ENCODE assay signal across 12 cellular contexts in genomic region chr11:101553891-101554292, GRCh38. TPM values are rescaled to one million over a fixed set of nuclear protein-coding genes. Genes with fewer than 3 reads are reported as not detected.
DNase-seq lines count a peak whose midpoint lies in the region; ATAC-seq, FAIRE-seq and TF ChIP-seq lines count a peak whose summit lies in the region.
"Had no signal": no experiment of that assay in that cellular context is flagged by ENCODE, and none has a peak within 500 bp of the region (broad histone marks: within the 10 kb centered on the region; RNA-seq: fewer than 3 reads in every experiment).

No MANE protein-coding gene starts in this region.

- no peaks in the 10 kb centered on the region for H3K4me1 ChIP-seq in small intestine (ENCODE audit: control insufficient read depth in 2 of 2, insufficient read depth in 1 of 2, low read depth in 1 of 2, low read length in 1 of 2)

- DNase-seq in GM13977 (ENCODE audit: low spot score) = peak; percentile 17
- DNase-seq in cardiac septum (ENCODE audit: low spot score) = no peak
- DNase-seq in iPS-NIHi11 (ENCODE audit: low spot score) = no peak
- no peak for DNase-seq in lower leg skin (ENCODE audit: low spot score in 2 of 2)
- DNase-seq in small intestine = no peak
- DNase-seq: CD4-positive, CD25-positive, alpha-beta regulatory T cell; NCI-H1092 treated with DMSO at 0.1 percent for 48 hours had no signal

- no peak for FAIRE-seq in small intestine (lab: Jason Lieb, UNC)
- FAIRE-seq: colon had no signal

- intact Hi-C loops in cardiac septum (cut with DNase I) (no loop called here), lower leg skin (cut with DNase I; ENCODE audit: low total_unique reads) (no loop called here)

- no peaks in the 10 kb centered on the region for H3K9me3 ChIP-seq in small intestine (ENCODE audit: control insufficient read depth, low read depth)
- H3K9me3 ChIP-seq: neutrophil had no signal

- WGBS in lower leg skin, 2 donors = 54 to 74% methylated on average over 3 of the region's 3 CpGs
- whole genome bisulfite sequencing in small intestine, 3 donors = 47 to 80% (median 65%) methylated on average over 3 of the region's 3 CpGs

- ATAC-seq in GM21423 (IDR thresholded peaks at IDR 0.05; ENCODE audit: unreplicated experiment) (peak; percentile 98), HG03108 (IDR thresholded peaks at IDR 0.05; ENCODE audit: unreplicated experiment) (peak; percentile 99)

- H3K36me3 ChIP-seq in small intestine (ENCODE audit: control insufficient read depth in 2 of 2, insufficient read depth in 2 of 2, low read length in 2 of 2) = no peaks in the 10 kb centered on the region
- H3K36me3 ChIP-seq: neutrophil had no signal

- TF ChIP-seq CTCF in GM13977 (IDR thresholded peaks at IDR 0.05; ENCODE audit: extremely low read depth, insufficient read depth, missing control alignments) = no peak
- TF ChIP-seq CTCF in WI38 (IDR thresholded peaks at IDR 0.05; ENCODE audit: low read depth, low read length) = no peak
- no peak for TF ChIP-seq CTCF in lower leg skin (IDR thresholded peaks at IDR 0.05)

- H3K27me3 ChIP-seq in small intestine (ENCODE audit: control insufficient read depth in 2 of 2, insufficient read depth in 2 of 2, low read length in 2 of 2) = no peaks in the 10 kb centered on the region
- H3K27me3 ChIP-seq: neutrophil had no signal

- TF ChIP-seq POLR2A in lower leg skin (IDR thresholded peaks at IDR 0.05) = no peak

- H3K4me3 ChIP-seq in WI38 (ENCODE audit: low read depth, low read length) (0 out of 2 replicates have a peak overlapping the region, but pooled peaks have one; percentile 2), lower leg skin (ENCODE audit: low read depth, poor library complexity, severe bottlenecking) (no peak overlapping the region), small intestine (ENCODE audit: low read depth in 1 of 2, low read length in 2 of 2) (no peak overlapping the region)

- no peak overlapping the region for H3K27ac ChIP-seq in small intestine (ENCODE audit: low read depth in 1 of 2, low read length in 1 of 2)
- H3K27ac ChIP-seq: neutrophil had no signal

- in situ Hi-C loops in GM13977 (cut with MboI; ENCODE audit: low pct_unique_long_range_greater_than_20kb, low sequenced_read_pairs, unreplicated experiment) = no loop called here

RNA-seq across cellular contexts. Expression of gene TRPC6, which starts 29.9 kb away (rescaled TPM):
- total RNA-seq in cardiac septum (0.78 TPM), lower leg skin (1 to 10 TPM; 3.9 to 7.3 (median 6.0) TPM)
- under 1 TPM in 2 of 3 donors, not detected in 1; 0.22 to 0.57 TPM for polyA plus RNA-seq in small intestine
- total RNA-seq: CD4-positive, CD25-positive, alpha-beta regulatory T cell had no signal
- polyA plus RNA-seq: CD4-positive, CD25-positive, alpha-beta regulatory T cell had no signal
